29 cellular contexts compared by ENCODE assay signal in the genomic region with DNA sequence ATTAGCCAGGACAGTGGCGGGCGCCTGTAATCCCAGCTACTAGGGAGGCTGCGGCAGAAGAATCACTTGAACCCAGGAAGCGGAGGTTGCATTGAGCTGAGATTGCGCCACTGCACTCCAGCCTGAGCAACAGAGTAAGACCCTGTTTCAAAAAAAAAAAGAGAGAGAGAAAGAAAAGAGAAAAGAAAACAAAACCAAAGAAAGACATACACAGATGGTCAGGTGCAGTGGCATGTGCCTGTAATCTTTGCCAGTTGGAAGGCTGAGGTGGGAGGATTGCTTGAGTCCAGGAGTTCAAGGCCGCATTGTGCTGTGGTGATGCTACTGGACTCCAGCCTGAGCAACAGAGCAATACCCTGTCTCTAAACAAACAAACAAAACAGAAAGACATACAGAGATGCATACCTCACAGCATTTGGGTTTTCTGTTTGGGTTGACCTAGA.
"Had no signal": no experiment of that assay in that cellular context is flagged by ENCODE, and none has a peak within 500 bp of the region (broad histone marks: within the 10 kb centered on the region; RNA-seq: fewer than 3 reads in every experiment).

No MANE protein-coding gene starts in this region.

- H3K36me3 ChIP-seq: colonic mucosa, esophagus muscularis mucosa, gastroesophageal sphincter, heart left ventricle, left ventricle myocardium inferior, lower lobe of right lung, neural progenitor cell, stomach, tibial artery, upper lobe of left lung had no signal

- H3K36me3 Mint-ChIP-seq: memory B cell; mesothelial cell of epicardium; natural killer cell treated with Interleukin-12 subunit alpha and Interleukin-12 subunit beta and Interleukin-15 and Interleukin-18, amount 100 ng/mL, for 72 hours had no signal

- H3K27ac Mint-ChIP-seq: memory B cell; mesothelial cell of epicardium; natural killer cell treated with Interleukin-12 subunit alpha and Interleukin-12 subunit beta and Interleukin-15 and Interleukin-18, amount 100 ng/mL, for 72 hours; neural progenitor cell; progenitor cell of endocrine pancreas had no signal

- H3K9me3 ChIP-seq: colonic mucosa, esophagus muscularis mucosa, gastroesophageal sphincter, heart left ventricle, left ventricle myocardium inferior, lower lobe of right lung, mucosa of descending colon, stomach, tibial artery, upper lobe of left lung had no signal

- H3K27ac ChIP-seq: colonic mucosa, esophagus muscularis mucosa, foreskin keratinocyte, gastroesophageal sphincter, heart left ventricle, hepatocyte, left ventricle myocardium inferior, lower lobe of right lung, neural progenitor cell, parathyroid adenoma, stomach, tibial artery, upper lobe of left lung had no signal

- ATAC-seq: foreskin keratinocyte; gastroesophageal sphincter; heart left ventricle; left cardiac atrium; lower lobe of right lung; mucosa of descending colon; natural killer cell treated with Interleukin-12 subunit alpha and Interleukin-12 subunit beta and Interleukin-15 and Interleukin-18, amount 100 ng/mL, for 72 hours; sciatic nerve had no signal

- H3K4me3 ChIP-seq: colonic mucosa, esophagus muscularis mucosa, gastroesophageal sphincter, heart left ventricle, hepatocyte, left ventricle myocardium inferior, lower lobe of right lung, mucosa of descending colon, neural progenitor cell, smooth muscle cell, stomach, tibial artery, upper lobe of left lung had no signal

- DNase-seq: colonic mucosa; dermis blood vessel endothelial cell; effector memory CD4-positive, alpha-beta T cell; foreskin keratinocyte; heart left ventricle; left cardiac atrium; left ventricle myocardium inferior; lower lobe of right lung; mucosa of descending colon; naive B cell; stimulated activated CD4-positive, alpha-beta T cell treated with anti-CD3 and anti-CD28 coated beads, Interleukin-12 subunit alpha, Interleukin-12 subunit beta, amount 100 ng/mL, for 4 hours; stimulated activated CD4-positive, alpha-beta T cell treated with anti-CD3 and anti-CD28 coated beads, Interleukin-1b, Interleukin-23, amount 100 ng/mL, for 48 hours; stimulated activated CD4-positive, alpha-beta T cell treated with anti-CD3 and anti-CD28 coated beads, Interleukin-4, amount 100 ng/mL, for 1 hour; stimulated activated CD8-positive, alpha-beta memory T cell treated with anti-CD3 and anti-CD28 coated beads, Interleukin-4, amount 100 ng/mL, for 48 hours; stimulated activated naive CD4-positive, alpha-beta T cell treated with Interleukin-2 at 50 U/mL for 16 hours; stomach; tibial artery; upper lobe of left lung had no signal

- H3K27me3 Mint-ChIP-seq: natural killer cell treated with Interleukin-12 subunit alpha and Interleukin-12 subunit beta and Interleukin-15 and Interleukin-18, amount 100 ng/mL, for 72 hours had no signal

- H3K4me1 ChIP-seq: colonic mucosa, parathyroid adenoma had no signal

- H3K4me3 Mint-ChIP-seq: memory B cell; mesothelial cell of epicardium; natural killer cell treated with Interleukin-12 subunit alpha and Interleukin-12 subunit beta and Interleukin-15 and Interleukin-18, amount 100 ng/mL, for 72 hours; neural progenitor cell had no signal

- H3K4me1 Mint-ChIP-seq: memory B cell, naive B cell had no signal

- H3K27me3 ChIP-seq: colonic mucosa, esophagus muscularis mucosa, foreskin keratinocyte, heart left ventricle, hepatocyte, neural progenitor cell, stomach, tibial artery, upper lobe of left lung had no signal
